Comparison of ENCODE assay signal across 21 cellular contexts in the genomic region with DNA sequence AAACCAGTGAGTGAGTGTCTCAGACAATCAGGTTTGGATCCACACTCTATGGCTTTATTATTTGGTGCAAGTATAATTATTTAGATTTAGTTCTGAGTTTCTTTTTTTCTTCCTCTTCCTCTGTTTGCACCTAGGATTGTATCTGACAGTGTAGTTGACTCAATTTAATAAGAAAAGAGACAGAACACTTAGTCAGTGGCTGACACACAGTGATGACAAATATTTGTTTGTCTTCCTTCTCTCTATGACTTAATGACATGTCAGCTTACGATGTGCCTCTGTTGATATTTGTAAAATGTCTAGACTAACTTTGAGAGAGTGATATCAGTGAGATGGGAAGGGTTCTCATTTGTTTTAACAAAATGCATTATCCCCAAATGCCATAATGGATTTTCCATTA.
DNase-seq lines count a peak whose midpoint lies in the region; ATAC-seq, FAIRE-seq and TF ChIP-seq lines count a peak whose summit lies in the region.
"Had no signal": no experiment of that assay in that cellular context is flagged by ENCODE, and none has a peak within 500 bp of the region (broad histone marks: within the 10 kb centered on the region; RNA-seq: fewer than 3 reads in every experiment).

No MANE protein-coding gene starts in this region.

- no peaks in the 10 kb centered on the region for H3K4me1 ChIP-seq in ACC112 (ENCODE audit: control insufficient read depth, insufficient read depth, low read length, unreplicated experiment)
- no peaks in the 10 kb centered on the region for H3K4me1 ChIP-seq in sigmoid colon
- no peaks in the 10 kb centered on the region for H3K4me1 ChIP-seq in SJCRH30
- H3K4me1 ChIP-seq: BLaER1, Caco-2 had no signal

- TF ChIP-seq CTCF in bronchial epithelial cell (IDR thresholded peaks at IDR 0.05; ENCODE audit: insufficient read depth, low read length, severe bottlenecking), result no peak
- TF ChIP-seq CTCF in sigmoid colon (IDR thresholded peaks at IDR 0.05), result no peak
- no peak for TF ChIP-seq CTCF in D721Med (IDR thresholded peaks at IDR 0.05; ENCODE audit: insufficient read depth, missing control alignments)

- FAIRE-seq in bronchial epithelial cell (lab: Jason Lieb, UNC) (no peak), D721Med (lab: Jason Lieb, UNC) (no peak)
- FAIRE-seq: GM12891, GM18507 had no signal

- intact Hi-C loops in sigmoid colon (cut with DNase I), result no loop called here

- WGBS in sigmoid colon, 2 donors, result 10 to 61% methylated on average over 1 of the region's 1 CpG

- TF ChIP-seq EP300 in sigmoid colon (IDR thresholded peaks at IDR 0.05), result no peak

- DNase-seq in NCI-H69 (lab: John Stamatoyannopoulos, UW) (peak; percentile 18), bronchial epithelial cell (ENCODE audit: low read depth) (peak; percentile 78), sigmoid colon (no peak), SJCRH30 (no peak), D721Med (ENCODE audit: insufficient read length, low spot score) (no peak), T1000 (lab: John Stamatoyannopoulos, UW) (no peak)
- DNase-seq: Caco-2; CD4-positive, CD25-positive, alpha-beta regulatory T cell; CD8-positive, alpha-beta T cell; DMS53; DMS79 treated with DMSO at 0.1 percent for 48 hours; GF-D8; H9 had no signal

- peak overlapping the region; percentile 14 for H2AFZ ChIP-seq in ACC112 (ENCODE audit: low read length, unreplicated experiment)
- H2AFZ ChIP-seq: GM23338 had no signal

- H3K27me3 ChIP-seq in ACC112 (ENCODE audit: insufficient read depth, low read length), result no peaks in the 10 kb centered on the region
- H3K27me3 ChIP-seq in bronchial epithelial cell (ENCODE audit: control insufficient read depth, insufficient read depth, low read length), result no peaks in the 10 kb centered on the region
- H3K27me3 ChIP-seq in sigmoid colon, result no peaks in the 10 kb centered on the region
- H3K27me3 ChIP-seq in SJCRH30, result no peaks in the 10 kb centered on the region
- H3K27me3 ChIP-seq: BLaER1 had no signal

- ATAC-seq in esophagus mucosa, result peak; percentile 50
- ATAC-seq: CD8-positive, alpha-beta T cell; GM23338; HCT116 had no signal

- H3K9me3 ChIP-seq in sigmoid colon (no peaks in the 10 kb centered on the region), SJCRH30 (replicated peaks) (no peaks in the 10 kb centered on the region)
- H3K9me3 ChIP-seq: Caco-2 had no signal

- H3K4me3 ChIP-seq in ACC112 (ENCODE audit: low read depth, low read length) (no peak overlapping the region), bronchial epithelial cell (ENCODE audit: low read depth, low read length) (no peak overlapping the region), sigmoid colon (no peak overlapping the region), SJCRH30 (no peak overlapping the region)
- H3K4me3 ChIP-seq: BLaER1, GM23338 had no signal

- no peaks in the 10 kb centered on the region for H3K36me3 ChIP-seq in ACC112 (ENCODE audit: insufficient read depth, low read length)
- no peaks in the 10 kb centered on the region for H3K36me3 ChIP-seq in bronchial epithelial cell (ENCODE audit: control insufficient read depth, insufficient read depth, low read length)
- no peaks in the 10 kb centered on the region for H3K36me3 ChIP-seq in sigmoid colon
- no peaks in the 10 kb centered on the region for H3K36me3 ChIP-seq in SJCRH30
- H3K36me3 ChIP-seq: BLaER1 had no signal

- no peak for TF ChIP-seq POLR2A in sigmoid colon (IDR thresholded peaks at IDR 0.05)

- H3K79me2 ChIP-seq in ACC112 (ENCODE audit: control insufficient read depth, insufficient read depth, low read length, unreplicated experiment), result no peaks in the 10 kb centered on the region

- no peak overlapping the region for H3K27ac ChIP-seq in ACC112 (ENCODE audit: low read depth, low read length)
- no peak overlapping the region for H3K27ac ChIP-seq in sigmoid colon
- no peak overlapping the region for H3K27ac ChIP-seq in SJCRH30
- H3K27ac ChIP-seq: BLaER1, C4-2B had no signal

Comparison
In these comparisons a context has a peak if more than half of its experiments do, and no peak if none do; other contexts are left out.
1. DNase-seq: peak in NCI-H69 (single experiment) and bronchial epithelial cell (single experiment); none in sigmoid colon (single experiment), SJCRH30 (0 of 2), D721Med (single experiment) and T1000 (single experiment).